Comparison of ENCODE assay signal across 8 cellular contexts in the genomic region with DNA sequence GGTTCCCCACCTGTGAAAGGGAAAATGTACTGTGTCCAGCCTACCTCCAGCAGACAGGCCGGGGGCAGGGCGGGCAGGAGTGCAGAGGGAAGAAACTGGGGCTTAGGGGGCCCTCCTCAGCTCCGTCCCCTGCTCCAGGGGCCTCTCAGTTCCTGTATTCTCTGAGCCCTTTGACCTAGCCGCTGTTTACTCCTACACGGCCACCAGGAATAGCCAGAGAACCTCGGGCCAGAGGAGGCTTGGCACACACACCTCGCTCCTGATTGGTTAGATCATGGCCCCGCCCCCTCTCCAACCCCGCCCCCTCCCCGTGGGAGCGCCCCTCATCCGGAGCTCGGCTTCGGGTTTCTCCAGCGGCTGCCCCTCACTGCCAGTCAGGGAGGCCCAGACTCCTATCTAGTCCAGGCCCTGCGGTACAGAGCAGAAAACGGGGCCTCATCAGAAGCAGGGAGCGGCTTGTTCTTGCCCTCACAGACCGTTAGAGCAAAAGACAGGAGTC. TPM values are rescaled to one million over a fixed set of nuclear protein-coding genes. Genes with fewer than 3 reads are reported as not detected.
DNase-seq lines count a peak whose midpoint lies in the region; ATAC-seq and TF ChIP-seq lines count a peak whose summit lies in the region.

No MANE protein-coding gene starts in this region.

- H3K36me3 ChIP-seq in PC-9 (ENCODE audit: low read depth) (peaks cover 24% of the 10 kb centered on the region), right lobe of liver (peaks cover 0 to 40% (median 28%) of the 10 kb centered on the region in 4 donors)

- H3K4me1 ChIP-seq in PC-9 (replicated peaks; ENCODE audit: insufficient read depth) (peaks cover 21% of the 10 kb centered on the region; the same call in 1 of the 2 replicates), right lobe of liver (peaks cover 0 to 23% (median 12%) of the 10 kb centered on the region in 4 donors)

- intact Hi-C loops in activated CD4-positive, alpha-beta T cell treated with anti-CD3 and anti-CD28 coated beads, Interleukin-2, amount 10 ng/mL, durations not matched to agents 24 days and 14 days (cut with micrococcal nuclease): no loop called here
- intact Hi-C loops in PC-9 (cut with micrococcal nuclease; ENCODE audit: unreplicated experiment): no loop called here
- intact Hi-C loops in dendritic cell treated with granulocyte-macrophage colony-stimulating factor and Interleukin-4, amounts not matched to agents 40 ng/mL and 50 ng/mL, for 4 days (cut with micrococcal nuclease): no loop called here
- intact Hi-C loops in right lobe of liver (cut with DNase I): no loop called here

- H3K27me3 ChIP-seq in PC-9 (ENCODE audit: insufficient read depth, low read depth) (no peaks in the 10 kb centered on the region), right lobe of liver (no peaks in the 10 kb centered on the region)

- H3K4me3 ChIP-seq in PC-9 (no peak overlapping the region), right lobe of liver (peak overlapping the region; percentile 88 to 95 (median 93))

- H4K20me1 ChIP-seq in PC-9 (ENCODE audit: insufficient read depth): no peaks in the 10 kb centered on the region

- ATAC-seq in right lobe of liver: peak; percentile 83 to 91 (median 87)
- ATAC-seq in HG02981 (IDR thresholded peaks at IDR 0.05; ENCODE audit: unreplicated experiment): no peak
- ATAC-seq in HG02852 (IDR thresholded peaks at IDR 0.05; ENCODE audit: unreplicated experiment): no peak

- peaks cover 25% of the 10 kb centered on the region for H3K4me1 Mint-ChIP-seq in activated CD4-positive, alpha-beta T cell treated with anti-CD3 and anti-CD28 coated beads, Interleukin-2, amount 10 ng/mL, durations not matched to agents 24 days and 14 days
- peaks cover 39% of the 10 kb centered on the region for H3K4me1 Mint-ChIP-seq in dendritic cell treated with granulocyte-macrophage colony-stimulating factor and Interleukin-4, amounts not matched to agents 40 ng/mL and 50 ng/mL, for 4 days (ENCODE audit: low read depth)
- peaks cover 33% of the 10 kb centered on the region for H3K4me1 Mint-ChIP-seq in stimulated activated naive CD8-positive, alpha-beta T cell treated with anti-CD3 and anti-CD28 coated beads, Interleukin-15, Interleukin-2, amounts not matched to agents 100 ng/mL and 50 ng/mL, for 24 hours (ENCODE audit: low read depth)

- peak overlapping the region; percentile 20; the same call in 1 of the 2 replicates for H3K4me2 ChIP-seq in PC-9

- H3K27ac ChIP-seq in PC-9: no peak overlapping the region
- peak overlapping the region; percentile 87 to 93 (median 90) for H3K27ac ChIP-seq in right lobe of liver

- H3K4me3 Mint-ChIP-seq in activated CD4-positive, alpha-beta T cell treated with anti-CD3 and anti-CD28 coated beads, Interleukin-2, amount 10 ng/mL, durations not matched to agents 24 days and 14 days: peak overlapping the region; percentile 58
- H3K4me3 Mint-ChIP-seq in dendritic cell treated with granulocyte-macrophage colony-stimulating factor and Interleukin-4, amounts not matched to agents 40 ng/mL and 50 ng/mL, for 4 days: peak overlapping the region; percentile 40
- peak overlapping the region; percentile 57 for H3K4me3 Mint-ChIP-seq in stimulated activated naive CD8-positive, alpha-beta T cell treated with anti-CD3 and anti-CD28 coated beads, Interleukin-15, Interleukin-2, amounts not matched to agents 100 ng/mL and 50 ng/mL, for 24 hours

- H3K27ac Mint-ChIP-seq in activated CD4-positive, alpha-beta T cell treated with anti-CD3 and anti-CD28 coated beads, Interleukin-2, amount 10 ng/mL, durations not matched to agents 24 days and 14 days: no peak overlapping the region
- H3K27ac Mint-ChIP-seq in dendritic cell treated with granulocyte-macrophage colony-stimulating factor and Interleukin-4, amounts not matched to agents 40 ng/mL and 50 ng/mL, for 4 days: peak overlapping the region; percentile 59
- H3K27ac Mint-ChIP-seq in stimulated activated naive CD8-positive, alpha-beta T cell treated with anti-CD3 and anti-CD28 coated beads, Interleukin-15, Interleukin-2, amounts not matched to agents 100 ng/mL and 50 ng/mL, for 24 hours: no peak overlapping the region

- no peaks in the 10 kb centered on the region for H3K27me3 Mint-ChIP-seq in activated CD4-positive, alpha-beta T cell treated with anti-CD3 and anti-CD28 coated beads, Interleukin-2, amount 10 ng/mL, durations not matched to agents 24 days and 14 days
- no peaks in the 10 kb centered on the region for H3K27me3 Mint-ChIP-seq in dendritic cell treated with granulocyte-macrophage colony-stimulating factor and Interleukin-4, amounts not matched to agents 40 ng/mL and 50 ng/mL, for 4 days
- no peaks in the 10 kb centered on the region for H3K27me3 Mint-ChIP-seq in stimulated activated naive CD8-positive, alpha-beta T cell treated with anti-CD3 and anti-CD28 coated beads, Interleukin-15, Interleukin-2, amounts not matched to agents 100 ng/mL and 50 ng/mL, for 24 hours

- POLR2A ChIA-PET in PC-9 (lab: Charles Lee; ENCODE audit: unreplicated experiment): interaction anchor here (0.7 kb wide), 1 partner anchor 14 kb away, joined by 3 read pairs; no protein-coding TSS in a partner anchor

- H3K9me3 ChIP-seq in PC-9 (ENCODE audit: insufficient read depth, low read depth) (peaks cover 8% of the 10 kb centered on the region; the same call in 1 of the 2 replicates), right lobe of liver (no peaks in the 10 kb centered on the region)

- H3K9me3 Mint-ChIP-seq in activated CD4-positive, alpha-beta T cell treated with anti-CD3 and anti-CD28 coated beads, Interleukin-2, amount 10 ng/mL, durations not matched to agents 24 days and 14 days: peaks cover 7% of the 10 kb centered on the region
- peaks cover 33% of the 10 kb centered on the region for H3K9me3 Mint-ChIP-seq in dendritic cell treated with granulocyte-macrophage colony-stimulating factor and Interleukin-4, amounts not matched to agents 40 ng/mL and 50 ng/mL, for 4 days
- H3K9me3 Mint-ChIP-seq in stimulated activated naive CD8-positive, alpha-beta T cell treated with anti-CD3 and anti-CD28 coated beads, Interleukin-15, Interleukin-2, amounts not matched to agents 100 ng/mL and 50 ng/mL, for 24 hours: no peaks in the 10 kb centered on the region

- BruUV-seq in PC-9 (replicated peaks; lab: Mats Ljungman, UMichigan): no TSS peak

- TF ChIP-seq POLR2A in right lobe of liver (IDR thresholded peaks at IDR 0.05): peak; percentile 48

- no peak for DNase-seq in activated CD4-positive, alpha-beta T cell treated with anti-CD3 and anti-CD28 coated beads, Interleukin-2, amount 10 ng/mL, durations not matched to agents 24 days and 14 days
- DNase-seq in activated CD4-positive, alpha-beta T cell treated with anti-CD3 and anti-CD28 coated beads, Interleukin-2, amount 50 U/mL, for 4 hours: no peak
- DNase-seq in PC-9: peak in 1 of 2 experiments; percentile 37
- peak; percentile 86 to 91 (median 89) for DNase-seq in right lobe of liver

- peaks cover 4% of the 10 kb centered on the region; the same call in 1 of the 2 replicates for H3K79me2 ChIP-seq in PC-9 (ENCODE audit: low read depth)

- H3F3A ChIP-seq in PC-9 (ENCODE audit: insufficient read depth, low read depth): peaks cover 24% of the 10 kb centered on the region; the same call in 1 of the 2 replicates

- WGBS in right lobe of liver (ENCODE audit: insufficient coverage, low coverage, low lambda C conversion rate, missing lambda C conversion rate): 6% methylated on average over 11 of the region's 19 CpGs

- H2AFZ ChIP-seq in PC-9: no peak overlapping the region

- no peaks in the 10 kb centered on the region for H3K9me2 ChIP-seq in PC-9 (ENCODE audit: insufficient read depth)

- CTCF ChIA-PET in PC-9 (lab: Charles Lee): interaction anchor here (0.5 to 1.0 kb wide), 4 partner anchors 27 to 984 kb away, joined by 3 to 6 read pairs (median 5); no protein-coding TSS in a partner anchor

- peaks cover 59% of the 10 kb centered on the region for H3K36me3 Mint-ChIP-seq in activated CD4-positive, alpha-beta T cell treated with anti-CD3 and anti-CD28 coated beads, Interleukin-2, amount 10 ng/mL, durations not matched to agents 24 days and 14 days (ENCODE audit: low read depth)
- H3K36me3 Mint-ChIP-seq in dendritic cell treated with granulocyte-macrophage colony-stimulating factor and Interleukin-4, amounts not matched to agents 40 ng/mL and 50 ng/mL, for 4 days (ENCODE audit: low read depth): peaks cover 54% of the 10 kb centered on the region
- peaks cover 46% of the 10 kb centered on the region for H3K36me3 Mint-ChIP-seq in stimulated activated naive CD8-positive, alpha-beta T cell treated with anti-CD3 and anti-CD28 coated beads, Interleukin-15, Interleukin-2, amounts not matched to agents 100 ng/mL and 50 ng/mL, for 24 hours (ENCODE audit: low read depth)

- no peak for TF ChIP-seq CTCF in PC-9 (conservative IDR thresholded peaks at IDR 0.05)
- TF ChIP-seq CTCF in right lobe of liver (IDR thresholded peaks at IDR 0.05): no peak

RNA-seq across cellular contexts. Expression of a gene that starts 2.2 kb away (rescaled TPM):
- total RNA-seq in activated CD4-positive, alpha-beta T cell treated with anti-CD3 and anti-CD28 coated beads, Interleukin-2, amount 10 ng/mL, durations not matched to agents 24 days and 14 days: 53.3 and 61.2 TPM in 2 replicates
- 23.3 and 27.6 TPM in 2 replicates for total RNA-seq in PC-9 (2021)
- 10 to 100 TPM; 22.5 to 40.3 (median 29.8) TPM for total RNA-seq in right lobe of liver

RNA-seq across cellular contexts. Expression of a gene that starts 19.6 kb away (rescaled TPM):
- total RNA-seq in activated CD4-positive, alpha-beta T cell treated with anti-CD3 and anti-CD28 coated beads, Interleukin-2, amount 10 ng/mL, durations not matched to agents 24 days and 14 days: 28.0 and 28.3 TPM in 2 replicates
- total RNA-seq in PC-9 (2021) (28.3 and 44.3 TPM in 2 replicates), right lobe of liver (10 to 100 TPM in 3 of 6 experiments, 1 to 10 TPM in 3; 3.2 to 23.8 (median 11.2) TPM)

RNA-seq across cellular contexts. Expression of a gene that starts 19.8 kb away (rescaled TPM):
- 18.0 and 19.9 TPM in 2 replicates for total RNA-seq in activated CD4-positive, alpha-beta T cell treated with anti-CD3 and anti-CD28 coated beads, Interleukin-2, amount 10 ng/mL, durations not matched to agents 24 days and 14 days
- 84.5 and 86.8 TPM in 2 replicates for total RNA-seq in PC-9 (2021)
- 10 to 100 TPM; 31.4 to 78.6 (median 51.7) TPM for total RNA-seq in right lobe of liver

RNA-seq across cellular contexts. Expression of a gene that starts 33.3 kb away (rescaled TPM):
- 0.89 and 0.90 TPM in 2 replicates for total RNA-seq in activated CD4-positive, alpha-beta T cell treated with anti-CD3 and anti-CD28 coated beads, Interleukin-2, amount 10 ng/mL, durations not matched to agents 24 days and 14 days
- 21.9 and 22.5 TPM in 2 replicates for total RNA-seq in PC-9 (2021)
- under 1 TPM in 3 of 6 experiments, not detected in 3; 0.58 to 0.81 (median 0.70) TPM for total RNA-seq in right lobe of liver

RNA-seq across cellular contexts. Expression of a gene that starts 40.4 kb away (rescaled TPM):
- 62.7 and 65.1 TPM in 2 replicates for total RNA-seq in activated CD4-positive, alpha-beta T cell treated with anti-CD3 and anti-CD28 coated beads, Interleukin-2, amount 10 ng/mL, durations not matched to agents 24 days and 14 days
- 65.5 and 79.4 TPM in 2 replicates for total RNA-seq in PC-9 (2021)
- 10 to 100 TPM; 10.6 to 19.1 (median 13.9) TPM for total RNA-seq in right lobe of liver

Comparison
In these comparisons a context has a peak if more than half of its experiments do, and no peak if none do; other contexts are left out.
1. DNase-seq: peak in right lobe of liver (3 of 3); none in activated CD4-positive, alpha-beta T cell treated with anti-CD3 and anti-CD28 coated beads, Interleukin-2, amount 10 ng/mL, durations not matched to agents 24 days and 14 days (single experiment) and activated CD4-positive, alpha-beta T cell treated with anti-CD3 and anti-CD28 coated beads, Interleukin-2, amount 50 U/mL, for 4 hours (0 of 2).
2. ATAC-seq: peak in right lobe of liver (4 of 4); none in HG02981 (single experiment) and HG02852 (single experiment).
3. Peak in every context shown above with its lines, with median percentiles within 50 percentile points of each other: H3K4me3 Mint-ChIP-seq.